Comparison of ENCODE assay signal across 20 cellular contexts in genomic region chrX:980572-981235, GRCh38.
DNase-seq lines count a peak whose midpoint lies in the region; ATAC-seq and TF ChIP-seq lines count a peak whose summit lies in the region.
"Had no signal": no experiment of that assay in that cellular context is flagged by ENCODE, and none has a peak within 500 bp of the region (broad histone marks: within the 10 kb centered on the region; RNA-seq: fewer than 3 reads in every experiment).

No MANE protein-coding gene starts in this region.

- no peak overlapping the region for H3K9ac ChIP-seq in neuronal stem cell (ENCODE audit: low read depth, low read length, poor library complexity)
- H3K9ac ChIP-seq: GM23248 had no signal

- no peak overlapping the region for H3K4me2 ChIP-seq in hepatocyte
- H3K4me2 ChIP-seq in neuronal stem cell (ENCODE audit: insufficient read depth, low read length, poor library complexity, severe bottlenecking): no peak overlapping the region

- no peak overlapping the region for H2BK12ac ChIP-seq in neuronal stem cell (ENCODE audit: low read length)

- H3K18ac ChIP-seq in neuronal stem cell (ENCODE audit: low read length): peak overlapping the region; percentile 82

- H3K4me1 ChIP-seq in hepatocyte (ENCODE audit: insufficient read depth): no peaks in the 10 kb centered on the region
- H3K4me1 ChIP-seq in neuronal stem cell (ENCODE audit: control insufficient read depth in 2 of 2, insufficient read depth in 1 of 2, low read depth in 1 of 2, low read length in 2 of 2): peaks cover 3 to 17% of the 10 kb centered on the region in 2 donors
- H3K4me1 ChIP-seq: Caco-2 had no signal

- no peaks in the 10 kb centered on the region for H3K36me3 ChIP-seq in hepatocyte (replicated peaks; ENCODE audit: insufficient read depth, low read depth)
- no peaks in the 10 kb centered on the region for H3K36me3 ChIP-seq in neuronal stem cell (replicated peaks in 1 of 2; ENCODE audit: control insufficient read depth in 2 of 2, insufficient read depth in 2 of 2, low read length in 2 of 2)

- peak; percentile 58 for ATAC-seq in stimulated activated naive CD8-positive, alpha-beta T cell treated with anti-CD3 and anti-CD28 coated beads, Interleukin-15, amount 100 ng/mL, for 72 hours
- no peak for ATAC-seq in stimulated activated naive CD8-positive, alpha-beta T cell treated with anti-CD3 and anti-CD28 coated beads, Interleukin-15, Interleukin-2, amounts not matched to agents 100 U/mL and 50 U/mL, for 24 hours
- no peak for ATAC-seq in GM21576 (IDR thresholded peaks at IDR 0.05; ENCODE audit: unreplicated experiment)
- ATAC-seq: HepG2 had no signal

- H3K9me3 Mint-ChIP-seq in stimulated activated naive CD8-positive, alpha-beta T cell treated with anti-CD3 and anti-CD28 coated beads, Interleukin-15, amount 100 ng/mL, for 72 hours: peaks cover 9 to 10% of the 10 kb centered on the region in 2 donors

- H3K4me1 Mint-ChIP-seq in stimulated activated naive CD8-positive, alpha-beta T cell treated with anti-CD3 and anti-CD28 coated beads, Interleukin-15, amount 100 ng/mL, for 72 hours: peaks cover 23% of the 10 kb centered on the region

- H2AK5ac ChIP-seq in neuronal stem cell (ENCODE audit: low read depth, low read length): peak overlapping the region; percentile 13

- H4K20me1 ChIP-seq in hepatocyte (ENCODE audit: insufficient read depth, poor library complexity, severe bottlenecking): no peaks in the 10 kb centered on the region

- no peak overlapping the region for H2AFZ ChIP-seq in hepatocyte
- H2AFZ ChIP-seq in neuronal stem cell (ENCODE audit: low read length): peak overlapping the region; percentile 72
- H2AFZ ChIP-seq: GM23248 had no signal

- DNase-seq in stimulated activated naive CD8-positive, alpha-beta T cell treated with anti-CD3 and anti-CD28 coated beads, Interleukin-15, amount 100 ng/mL, for 72 hours: no peak
- no peak for DNase-seq in stimulated activated naive CD8-positive, alpha-beta T cell treated with anti-CD3 and anti-CD28 coated beads, Interleukin-15, Interleukin-2, amounts not matched to agents 100 U/mL and 50 U/mL, for 24 hours
- DNase-seq in hepatocyte (ENCODE audit: low spot score): no peak
- no peak for DNase-seq in neuronal stem cell (ENCODE audit: low spot score)
- DNase-seq in mucosa of gallbladder (ENCODE audit: low spot score): no peak
- no peak for DNase-seq in globus pallidus (ENCODE audit: low spot score)
- DNase-seq: Caco-2; CD4-positive, alpha-beta T cell; GDM1; GM23248; KBM-7; NCI-H1105; NCI-H1694; NCI-H2081 treated with DMSO at 0.1 percent for 48 hours; NCI-H748 treated with DMSO at 0.1 percent for 48 hours; NK-92 treated with Interleukin-12 subunit alpha and Interleukin-12 subunit beta, amount 100 ng/mL, for 24 hours; OCI-M1; SHP77 treated with DMSO at 0.1 percent for 48 hours had no signal

- no peak for TF ChIP-seq CTCF in hepatocyte (IDR thresholded peaks at IDR 0.05; ENCODE audit: poor library complexity)

- H3K4me3 ChIP-seq in hepatocyte (no peak overlapping the region), neuronal stem cell (ENCODE audit: low read length in 2 of 2) (no peak overlapping the region)
- H3K4me3 ChIP-seq: GM23248 had no signal

- H3K27ac ChIP-seq in hepatocyte (peak overlapping the region; percentile 51), neuronal stem cell (replicated peaks; ENCODE audit: low read length) (no peak overlapping the region)
- H3K27ac ChIP-seq: GM23248 had no signal

- no peak overlapping the region for H4K8ac ChIP-seq in neuronal stem cell (ENCODE audit: low read depth, low read length)

- H3K27ac Mint-ChIP-seq in stimulated activated naive CD8-positive, alpha-beta T cell treated with anti-CD3 and anti-CD28 coated beads, Interleukin-15, amount 100 ng/mL, for 72 hours: no peak overlapping the region
- H3K27ac Mint-ChIP-seq: CD4-positive, alpha-beta T cell had no signal

- H3K27me3 ChIP-seq in hepatocyte: peaks cover 6% of the 10 kb centered on the region
- peaks cover 0 to 26% (median 0%) of the 10 kb centered on the region in 3 experiments for H3K27me3 ChIP-seq in neuronal stem cell (ENCODE audit: control insufficient read depth in 3 of 3, insufficient read depth in 3 of 3, low read depth in 1 of 3, low read length in 3 of 3)

- H3K9me3 ChIP-seq in hepatocyte (ENCODE audit: low read depth) (no peaks in the 10 kb centered on the region), neuronal stem cell (replicated peaks in 1 of 2; ENCODE audit: control insufficient read depth in 2 of 2, insufficient read depth in 1 of 2, low read depth in 1 of 2, low read length in 2 of 2) (peaks cover 2 to 6% of the 10 kb centered on the region in 2 donors)

- no peak overlapping the region for H2BK120ac ChIP-seq in neuronal stem cell (ENCODE audit: low read depth, low read length)

- no peak overlapping the region for H3K4ac ChIP-seq in neuronal stem cell (ENCODE audit: low read length)

- peak overlapping the region; percentile 58 for H2BK15ac ChIP-seq in neuronal stem cell (ENCODE audit: low read length)

- H3K23ac ChIP-seq in neuronal stem cell (ENCODE audit: low read depth, low read length, poor library complexity): no peak overlapping the region

- H3K27me3 Mint-ChIP-seq in stimulated activated naive CD8-positive, alpha-beta T cell treated with anti-CD3 and anti-CD28 coated beads, Interleukin-15, amount 100 ng/mL, for 72 hours: peaks cover 42% of the 10 kb centered on the region

- no peaks in the 10 kb centered on the region for H3K79me2 ChIP-seq in hepatocyte

- H3K79me1 ChIP-seq in neuronal stem cell (ENCODE audit: low read depth, low read length): no peaks in the 10 kb centered on the region

- peak overlapping the region; percentile 0 for H2BK5ac ChIP-seq in neuronal stem cell (ENCODE audit: low read length)

- peak overlapping the region in 1 of 2 donors; percentile 26 for H3K4me3 Mint-ChIP-seq in stimulated activated naive CD8-positive, alpha-beta T cell treated with anti-CD3 and anti-CD28 coated beads, Interleukin-15, amount 100 ng/mL, for 72 hours
- H3K4me3 Mint-ChIP-seq: CD4-positive, alpha-beta T cell had no signal

- H4K91ac ChIP-seq in neuronal stem cell (ENCODE audit: low read depth, low read length, poor library complexity): no peak overlapping the region

- no CpG with 5 or more reads among the region's 7 CpGs for WGBS in hepatocyte (ENCODE audit: low lambda C conversion rate, missing lambda C conversion rate)
- no CpG with 5 or more reads among the region's 7 CpGs for WGBS in neuronal stem cell (ENCODE audit: extremely low coverage in 2 of 2, insufficient read length in 2 of 2, insufficient replicate concordance in 1 of 2), 2 donors

- no peaks in the 10 kb centered on the region for H3K9me2 ChIP-seq in hepatocyte (replicated peaks; ENCODE audit: insufficient read depth)

- peak overlapping the region; percentile 61 for H3K14ac ChIP-seq in neuronal stem cell (ENCODE audit: low read length)
